7 cellular contexts compared by ENCODE assay signal in genomic region chr7:106071999-106072714, GRCh38. TPM values are rescaled to one million over a fixed set of nuclear protein-coding genes. Genes with fewer than 3 reads are reported as not detected.
DNase-seq lines count a peak whose midpoint lies in the region; ATAC-seq and TF ChIP-seq lines count a peak whose summit lies in the region.

No MANE protein-coding gene starts in this region.

- 15 to 16% methylated on average over 9 of the region's 9 CpGs for WGBS in lung, 2 donors

- no peaks in the 10 kb centered on the region for H3K27me3 Mint-ChIP-seq in activated T-helper 1 cell treated with anti-CD3 and anti-CD28 coated beads, Interleukin-12 subunit alpha, Interleukin-12 subunit beta, Interleukin-2, Interleukin-4 antibody, amounts not matched to agents 30 ng/mL and 10 ng/mL and 1 ng/mL, durations not matched to agents 14 hours and 24 hours and 36 hours (ENCODE audit: insufficient read depth)
- peaks cover 1% of the 10 kb centered on the region; the same call in 1 of the 2 replicates for H3K27me3 Mint-ChIP-seq in HFFc6 (ENCODE audit: insufficient read depth)

- peak; percentile 38 for DNase-seq in NCI-H1436 (lab: John Stamatoyannopoulos, UW)
- no peak for DNase-seq in activated T-helper 1 cell treated with anti-CD3 and anti-CD28 coated beads, Interleukin-12 subunit alpha, Interleukin-12 subunit beta, Interleukin-2, Interleukin-4 antibody, amounts not matched to agents 30 ng/mL and 10 ng/mL and 1 ng/mL, durations not matched to agents 14 hours and 24 hours and 36 hours (ENCODE audit: low spot score)
- no peak for DNase-seq in lung (ENCODE audit: low spot score)
- no peak for DNase-seq in RKO (ENCODE audit: low spot score)
- DNase-seq in HFFc6 = no peak
- no peak for DNase-seq in putamen (ENCODE audit: low spot score)

- no peaks in the 10 kb centered on the region for H3K36me3 ChIP-seq in lung (ENCODE audit: control insufficient read depth in 2 of 2, insufficient read depth in 2 of 2, low read length in 2 of 2)

- H3K9me3 ChIP-seq in lung (ENCODE audit: control insufficient read depth in 2 of 2, insufficient read depth in 1 of 2, low read length in 1 of 2) = no peaks in the 10 kb centered on the region

- H3K27ac ChIP-seq in lung (ENCODE audit: low read depth in 1 of 2, low read length in 1 of 2) = peak overlapping the region in 1 of 2 donors; percentile 42

- no peaks in the 10 kb centered on the region for H3K36me3 Mint-ChIP-seq in activated T-helper 1 cell treated with anti-CD3 and anti-CD28 coated beads, Interleukin-12 subunit alpha, Interleukin-12 subunit beta, Interleukin-2, Interleukin-4 antibody, amounts not matched to agents 30 ng/mL and 10 ng/mL and 1 ng/mL, durations not matched to agents 14 hours and 24 hours and 36 hours (ENCODE audit: low read depth)
- no peaks in the 10 kb centered on the region for H3K36me3 Mint-ChIP-seq in HFFc6 (ENCODE audit: low read depth)

- H3K4me1 ChIP-seq in lung (ENCODE audit: control insufficient read depth in 2 of 2, insufficient read depth in 2 of 2, low read length in 2 of 2) = peaks cover 16 to 18% of the 10 kb centered on the region in 2 donors

- ATAC-seq in GM21390 (IDR thresholded peaks at IDR 0.05; ENCODE audit: unreplicated experiment) (peak; percentile 1), lung (ENCODE audit: insufficient read depth, low FRiP score) (peak; percentile 10)

- no peaks in the 10 kb centered on the region for H3K9me3 Mint-ChIP-seq in activated T-helper 1 cell treated with anti-CD3 and anti-CD28 coated beads, Interleukin-12 subunit alpha, Interleukin-12 subunit beta, Interleukin-2, Interleukin-4 antibody, amounts not matched to agents 30 ng/mL and 10 ng/mL and 1 ng/mL, durations not matched to agents 14 hours and 24 hours and 36 hours
- H3K9me3 Mint-ChIP-seq in HFFc6 = no peaks in the 10 kb centered on the region

- peak overlapping the region; percentile 93 for H3K27ac Mint-ChIP-seq in activated T-helper 1 cell treated with anti-CD3 and anti-CD28 coated beads, Interleukin-12 subunit alpha, Interleukin-12 subunit beta, Interleukin-2, Interleukin-4 antibody, amounts not matched to agents 30 ng/mL and 10 ng/mL and 1 ng/mL, durations not matched to agents 14 hours and 24 hours and 36 hours
- no peak overlapping the region for H3K27ac Mint-ChIP-seq in HFFc6

- H3K4me3 ChIP-seq in lung = no peak overlapping the region

- TF ChIP-seq CTCF in lung (IDR thresholded peaks at IDR 0.05; ENCODE audit: control extremely low read depth, extremely low read depth) (no peak), HFFc6 (IDR thresholded peaks at IDR 0.05) (no peak)

- peaks cover 46% of the 10 kb centered on the region for H3K4me1 Mint-ChIP-seq in activated T-helper 1 cell treated with anti-CD3 and anti-CD28 coated beads, Interleukin-12 subunit alpha, Interleukin-12 subunit beta, Interleukin-2, Interleukin-4 antibody, amounts not matched to agents 30 ng/mL and 10 ng/mL and 1 ng/mL, durations not matched to agents 14 hours and 24 hours and 36 hours (ENCODE audit: low read depth)
- peaks cover 8% of the 10 kb centered on the region for H3K4me1 Mint-ChIP-seq in HFFc6 (ENCODE audit: low read depth)

- no peaks in the 10 kb centered on the region for H3K27me3 ChIP-seq in lung (ENCODE audit: control insufficient read depth, insufficient read depth)

- H3K4me3 Mint-ChIP-seq in activated T-helper 1 cell treated with anti-CD3 and anti-CD28 coated beads, Interleukin-12 subunit alpha, Interleukin-12 subunit beta, Interleukin-2, Interleukin-4 antibody, amounts not matched to agents 30 ng/mL and 10 ng/mL and 1 ng/mL, durations not matched to agents 14 hours and 24 hours and 36 hours = peak overlapping the region; percentile 59
- no peak overlapping the region for H3K4me3 Mint-ChIP-seq in HFFc6

- intact Hi-C loops in activated T-helper 1 cell treated with anti-CD3 and anti-CD28 coated beads, Interleukin-12 subunit alpha, Interleukin-12 subunit beta, Interleukin-2, Interleukin-4 antibody, amounts not matched to agents 30 ng/mL and 10 ng/mL and 1 ng/mL, durations not matched to agents 14 hours and 24 hours and 36 hours (cut with micrococcal nuclease) = loop anchor here (1.0 to 2.0 kb wide), 6 partner anchors 19 to 274 kb away; no protein-coding TSS in a partner anchor

RNA-seq across cellular contexts. Expression of gene SYPL1, which starts 40.0 kb away (rescaled TPM):
- total RNA-seq in activated T-helper 1 cell treated with anti-CD3 and anti-CD28 coated beads, Interleukin-12 subunit alpha, Interleukin-12 subunit beta, Interleukin-2, Interleukin-4 antibody, amounts not matched to agents 30 ng/mL and 10 ng/mL and 1 ng/mL, durations not matched to agents 14 hours and 24 hours and 36 hours = 22.3 and 24.9 TPM in 2 replicates
- 100 to 1,000 TPM in 1 of 2 donors, 10 to 100 TPM in 1; 71.6 to 114 TPM for total RNA-seq in lung
- polyA plus RNA-seq in lung = 10 to 100 TPM; 52.7 to 65.2 TPM
- total RNA-seq in HFFc6 (2021; fragmentation: NEBNext Ultra II Directional; extraction: Animal tissue kit (Norgen Biotek cat#: 25700)) = 10 to 100 TPM; 66.5 to 84.0 (median 74.6) TPM
